Comparison of ENCODE assay signal across 8 cellular contexts in the genomic region with DNA sequence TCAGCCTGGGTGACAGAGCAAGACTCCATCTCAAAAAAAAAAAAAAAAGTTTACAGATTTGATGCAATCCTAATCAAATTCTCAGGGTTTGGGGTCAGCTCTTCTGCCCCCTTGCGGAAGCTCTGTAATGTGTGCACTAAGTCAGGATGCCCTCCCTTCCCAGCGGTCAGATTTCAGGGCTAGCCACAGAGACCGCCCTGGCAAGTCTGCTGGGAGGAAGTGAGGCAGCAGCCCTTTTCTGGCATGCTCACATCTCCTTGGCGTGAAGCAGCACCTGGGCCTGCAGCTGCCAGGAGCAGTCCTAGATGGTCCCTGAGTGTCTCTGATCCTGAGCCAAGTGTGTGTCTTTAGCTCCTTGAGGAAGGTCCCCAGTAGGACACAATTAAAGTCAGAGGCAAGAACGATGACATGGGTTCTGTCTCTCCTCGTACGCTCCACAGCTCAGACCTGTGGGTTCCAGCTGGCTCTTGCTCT. TPM values are rescaled to one million over a fixed set of nuclear protein-coding genes. Genes with fewer than 3 reads are reported as not detected.
DNase-seq lines count a peak whose midpoint lies in the region; ATAC-seq and TF ChIP-seq lines count a peak whose summit lies in the region.

No MANE protein-coding gene starts in this region.

- ATAC-seq in HG03196 (IDR thresholded peaks at IDR 0.05; ENCODE audit: unreplicated experiment) (peak; percentile 92), esophagus mucosa (peak; percentile 78), GM18519 (IDR thresholded peaks at IDR 0.05; ENCODE audit: low FRiP score, unreplicated experiment) (no peak)
- peak; percentile 91 to 95 for ATAC-seq in naive thymus-derived CD8-positive, alpha-beta T cell
- peak; percentile 97 to 99 for ATAC-seq in stimulated activated naive B cell treated with anti-CD40 and anti-IgM and Interleukin-4, amounts not matched to agents 10 μg/mL and 1 μg/mL and 100 μg/mL, for 72 hours (replicated peaks)

- CTCF ChIA-PET in OCI-LY7 (lab: Charles Lee; ENCODE audit: unreplicated experiment): interaction anchor here (0.7 to 1.2 kb wide), 4 partner anchors 30 to 146 kb away, joined by 3 read pairs; no protein-coding TSS in a partner anchor

- H3K4me3 Mint-ChIP-seq in naive thymus-derived CD8-positive, alpha-beta T cell: peak overlapping the region in 1 of 10 donors; percentile 14
- no peak overlapping the region for H3K4me3 Mint-ChIP-seq in stimulated activated naive B cell treated with anti-CD40 and anti-IgM and Interleukin-4, amounts not matched to agents 10 μg/mL and 1 μg/mL and 100 μg/mL, for 72 hours

- peak overlapping the region; percentile 65 for H3K4me2 ChIP-seq in OCI-LY7 (ENCODE audit: low read length)

- no peaks in the 10 kb centered on the region for H3K36me3 ChIP-seq in OCI-LY7 (ENCODE audit: insufficient read depth, low read length)

- no peaks in the 10 kb centered on the region for H3K9me2 ChIP-seq in OCI-LY7 (ENCODE audit: insufficient read depth, low read length)

- H3K4me1 Mint-ChIP-seq in naive thymus-derived CD8-positive, alpha-beta T cell: peaks cover 5 to 18% (median 12%) of the 10 kb centered on the region in 4 donors
- peaks cover 5 to 16% of the 10 kb centered on the region in 2 donors for H3K4me1 Mint-ChIP-seq in stimulated activated naive B cell treated with anti-CD40 and anti-IgM and Interleukin-4, amounts not matched to agents 10 μg/mL and 1 μg/mL and 100 μg/mL, for 72 hours

- peak; percentile 88 for DNase-seq in OCI-LY7 (ENCODE audit: low spot score)
- peak; percentile 59 for DNase-seq in activated T-cell treated with anti-CD3 and anti-CD28 coated beads for 1 hour (ENCODE audit: low read depth)
- peak; percentile 45 to 83 (median 67) for DNase-seq in naive thymus-derived CD8-positive, alpha-beta T cell
- DNase-seq in stimulated activated naive B cell treated with anti-CD40 and anti-IgM and Interleukin-4, amounts not matched to agents 10 μg/mL and 1 μg/mL and 100 μg/mL, for 72 hours: peak; percentile 68

- peaks cover 0 to 3% (median 0%) of the 10 kb centered on the region in 5 donors for H3K27me3 Mint-ChIP-seq in naive thymus-derived CD8-positive, alpha-beta T cell
- peaks cover 5% of the 10 kb centered on the region in 2 donors for H3K27me3 Mint-ChIP-seq in stimulated activated naive B cell treated with anti-CD40 and anti-IgM and Interleukin-4, amounts not matched to agents 10 μg/mL and 1 μg/mL and 100 μg/mL, for 72 hours

- H3K9me3 ChIP-seq in OCI-LY7 (ENCODE audit: low read length): no peaks in the 10 kb centered on the region

- H2AFZ ChIP-seq in OCI-LY7 (ENCODE audit: low read length): peak overlapping the region; percentile 68

- peak overlapping the region; percentile 63 for H3K27ac ChIP-seq in OCI-LY7 (ENCODE audit: low read depth, low read length, poor library complexity, severe bottlenecking)

- intact Hi-C loops in OCI-LY7 (cut with micrococcal nuclease; ENCODE audit: unreplicated experiment): loop anchor here (1.0 kb wide), 4 partner anchors 18 to 234 kb away; no protein-coding TSS in a partner anchor

- H3K4me1 ChIP-seq in OCI-LY7 (ENCODE audit: insufficient read depth, low read length, poor library complexity, severe bottlenecking): peaks cover 21% of the 10 kb centered on the region

- BruUV-seq in OCI-LY7 (replicated peaks; lab: Mats Ljungman, UMichigan): no TSS peak

- H4K20me1 ChIP-seq in OCI-LY7 (ENCODE audit: insufficient read depth, low read length): no peaks in the 10 kb centered on the region

- H3K27ac Mint-ChIP-seq in naive thymus-derived CD8-positive, alpha-beta T cell: peak overlapping the region in 7 of 10 donors; percentile 0 to 75 (median 37)
- H3K27ac Mint-ChIP-seq in stimulated activated naive B cell treated with anti-CD40 and anti-IgM and Interleukin-4, amounts not matched to agents 10 μg/mL and 1 μg/mL and 100 μg/mL, for 72 hours: peak overlapping the region; percentile 7

- no peaks in the 10 kb centered on the region for H3K79me2 ChIP-seq in OCI-LY7 (ENCODE audit: insufficient read depth, low read depth, low read length)

- peaks cover 0 to 6% (median 0%) of the 10 kb centered on the region in 9 donors for H3K9me3 Mint-ChIP-seq in naive thymus-derived CD8-positive, alpha-beta T cell
- no peaks in the 10 kb centered on the region for H3K9me3 Mint-ChIP-seq in stimulated activated naive B cell treated with anti-CD40 and anti-IgM and Interleukin-4, amounts not matched to agents 10 μg/mL and 1 μg/mL and 100 μg/mL, for 72 hours

- H3K4me3 ChIP-seq in OCI-LY7 (ENCODE audit: low read depth, low read length, poor library complexity, severe bottlenecking): peak overlapping the region; percentile 1

- POLR2A ChIA-PET in OCI-LY7 (lab: Charles Lee): interaction anchor here (0.5 to 1.2 kb wide), 6 partner anchors 19 to 319 kb away, joined by 3 to 5 read pairs (median 3); no protein-coding TSS in a partner anchor
- POLR2A ChIA-PET in naive thymus-derived CD8-positive, alpha-beta T cell (lab: Charles Lee): interaction anchor here (0.6 to 3.7 kb wide), 13 partner anchors 10 to 316 kb away, joined by 3 to 30 read pairs (median 3); a partner anchor contains a TSS

- TF ChIP-seq CTCF in GM12872 (IDR thresholded peaks at IDR 0.05; ENCODE audit: insufficient read depth, low read depth, low read length) (peak; percentile 82), OCI-LY7 (conservative IDR thresholded peaks at IDR 0.05; ENCODE audit: low read length) (peak; percentile 86)

- no peaks in the 10 kb centered on the region for H3K36me3 Mint-ChIP-seq in naive thymus-derived CD8-positive, alpha-beta T cell
- H3K36me3 Mint-ChIP-seq in stimulated activated naive B cell treated with anti-CD40 and anti-IgM and Interleukin-4, amounts not matched to agents 10 μg/mL and 1 μg/mL and 100 μg/mL, for 72 hours: peaks cover 0 to under 1% of the 10 kb centered on the region in 2 donors

RNA-seq across cellular contexts. Expression of a gene that starts 10.9 kb away (rescaled TPM):
- 4.1 and 4.3 TPM in 2 replicates for total RNA-seq in OCI-LY7 (2014; rRNA removed; shearing (Covaris generic))
- 74.0 and 82.6 TPM in 2 replicates for total RNA-seq in OCI-LY7 (2022)
- total RNA-seq in esophagus mucosa: 29.8 TPM
- 10 to 100 TPM; 24.3 to 26.9 TPM for total RNA-seq in naive thymus-derived CD8-positive, alpha-beta T cell
- polyA plus RNA-seq in naive thymus-derived CD8-positive, alpha-beta T cell: 100 to 1,000 TPM in 1 of 3 donors, 10 to 100 TPM in 2; 64.7 to 119 (median 66.5) TPM

RNA-seq across cellular contexts. Expression of a gene that starts 17.7 kb away (rescaled TPM):
- total RNA-seq in OCI-LY7 (2014; rRNA removed; shearing (Covaris generic)): 11.6 and 13.1 TPM in 2 replicates
- total RNA-seq in OCI-LY7 (2022) (22.9 and 26.3 TPM in 2 replicates), esophagus mucosa (0.40 TPM)
- 10 to 100 TPM in 1 of 2 experiments, 1 to 10 TPM in 1; 9.6 to 11.0 TPM for total RNA-seq in naive thymus-derived CD8-positive, alpha-beta T cell
- polyA plus RNA-seq in naive thymus-derived CD8-positive, alpha-beta T cell: 1 to 10 TPM; 5.2 to 7.1 (median 6.0) TPM

RNA-seq across cellular contexts. Expression of a gene that starts 21.1 kb away (rescaled TPM):
- 0.49 and 1.7 TPM in 2 replicates for total RNA-seq in OCI-LY7 (2014; rRNA removed; shearing (Covaris generic))
- total RNA-seq in OCI-LY7 (2022) (31.1 and 31.9 TPM in 2 replicates), esophagus mucosa (5.0 TPM)
- total RNA-seq in naive thymus-derived CD8-positive, alpha-beta T cell: under 1 TPM in 1 of 2 experiments, not detected in 1; 0.47 TPM
- under 1 TPM in 1 of 3 donors, not detected in 2; 0.14 TPM for polyA plus RNA-seq in naive thymus-derived CD8-positive, alpha-beta T cell

RNA-seq across cellular contexts. Expression of a gene that starts 37.5 kb away (rescaled TPM):
- total RNA-seq in OCI-LY7 (2014; rRNA removed; shearing (Covaris generic)): 3.7 and 3.9 TPM in 2 replicates
- 19.2 and 20.7 TPM in 2 replicates for total RNA-seq in OCI-LY7 (2022)
- total RNA-seq in esophagus mucosa: 3.1 TPM
- 10 to 100 TPM; 22.2 to 24.3 TPM for total RNA-seq in naive thymus-derived CD8-positive, alpha-beta T cell
- polyA plus RNA-seq in naive thymus-derived CD8-positive, alpha-beta T cell: 10 to 100 TPM in 1 of 3 donors, 1 to 10 TPM in 2; 7.0 to 10.1 (median 8.4) TPM

RNA-seq across cellular contexts. Expression of a gene that starts 45.8 kb away (rescaled TPM):
- not detected in 2 replicates for total RNA-seq in OCI-LY7 (2014; rRNA removed; shearing (Covaris generic))
- total RNA-seq in OCI-LY7 (2022) (not detected in 2 replicates), esophagus mucosa (5.3 TPM)
- total RNA-seq in naive thymus-derived CD8-positive, alpha-beta T cell: not detected
- not detected for polyA plus RNA-seq in naive thymus-derived CD8-positive, alpha-beta T cell
